In genomic region chr20:20369353-20370086, GRCh38 we compare ENCODE assay signal across 1 cellular context.
TF ChIP-seq lines count a peak whose summit lies in the region.

No MANE protein-coding gene starts in this region.

TF ChIP-seq in WTC11, 78 proteins besides CTCF, POLR2A, EP300 and RAD21 (continued from another document and continues in another):
- TF ChIP-seq IRF1 (CRISPR knock-in tag; IDR thresholded peaks at IDR 0.05) (0 out of 2 replicates have a peak, but pooled peaks have one; percentile 17), AR (CRISPR knock-in tag; IDR thresholded peaks at IDR 0.05) (no peak), ZBTB21 (CRISPR knock-in tag; IDR thresholded peaks at IDR 0.05; ENCODE audit: borderline replicate concordance) (peak; percentile 32; the same call in 1 of the 2 replicates), IRF2 (CRISPR knock-in tag; IDR thresholded peaks at IDR 0.05; ENCODE audit: borderline replicate concordance, low read depth) (no peak), ZNF281 (CRISPR knock-in tag; IDR thresholded peaks at IDR 0.05) (no peak), GABPB1 (CRISPR knock-in tag; IDR thresholded peaks at IDR 0.05) (no peak), ZNF219 (CRISPR knock-in tag; IDR thresholded peaks at IDR 0.05; ENCODE audit: borderline replicate concordance) (no peak), ZNF232 (CRISPR knock-in tag; IDR thresholded peaks at IDR 0.05) (no peak), USF2 (CRISPR knock-in tag; IDR thresholded peaks at IDR 0.05) (no peak), MYBL2 (CRISPR knock-in tag; IDR thresholded peaks at IDR 0.05) (0 out of 2 replicates have a peak, but pooled peaks have one; percentile 27), HMGA2 (CRISPR knock-in tag; IDR thresholded peaks at IDR 0.05) (no peak), TP53 (CRISPR knock-in tag; IDR thresholded peaks at IDR 0.05) (no peak), CBFB (CRISPR knock-in tag; IDR thresholded peaks at IDR 0.05; ENCODE audit: low read depth) (no peak), OVOL2 (CRISPR knock-in tag; IDR thresholded peaks at IDR 0.05; ENCODE audit: borderline replicate concordance) (no peak), AFF4 (CRISPR knock-in tag; IDR thresholded peaks at IDR 0.05; ENCODE audit: borderline replicate concordance) (no peak), ARID4B (CRISPR knock-in tag; IDR thresholded peaks at IDR 0.05; ENCODE audit: borderline replicate concordance) (no peak), RELA (CRISPR knock-in tag; IDR thresholded peaks at IDR 0.05; ENCODE audit: borderline replicate concordance) (no peak), ZNF263 (CRISPR knock-in tag; IDR thresholded peaks at IDR 0.05; ENCODE audit: low read depth) (0 out of 2 replicates have a peak, but pooled peaks have one; percentile 27), ZNF512 (CRISPR knock-in tag; IDR thresholded peaks at IDR 0.05; ENCODE audit: borderline replicate concordance) (no peak), CREB1 (CRISPR knock-in tag; IDR thresholded peaks at IDR 0.05) (no peak), HMGXB4 (CRISPR knock-in tag; IDR thresholded peaks at IDR 0.05) (peak; percentile 25; the same call in 1 of the 2 replicates), ATF6 (CRISPR knock-in tag; IDR thresholded peaks at IDR 0.05) (no peak), GRHL2 (CRISPR knock-in tag; IDR thresholded peaks at IDR 0.05; ENCODE audit: insufficient replicate concordance, severe bottlenecking) (no peak), NR2C2 (CRISPR knock-in tag; IDR thresholded peaks at IDR 0.05) (no peak), ATF3 (CRISPR knock-in tag; conservative IDR thresholded peaks at IDR 0.05) (no peak), ZNF396 (CRISPR knock-in tag; IDR thresholded peaks at IDR 0.05; ENCODE audit: borderline replicate concordance) (no peak), ZNF423 (CRISPR knock-in tag; IDR thresholded peaks at IDR 0.05) (peak; percentile 38; the same call in 1 of the 2 replicates), MAX (CRISPR knock-in tag; IDR thresholded peaks at IDR 0.05) (peak; percentile 65; the same call in 1 of the 2 replicates), JUN (CRISPR knock-in tag; IDR thresholded peaks at IDR 0.05) (no peak), ZBTB43 (CRISPR knock-in tag; IDR thresholded peaks at IDR 0.05) (no peak)
